ENCODE assay signal across 3 cellular contexts in the genomic region with DNA sequence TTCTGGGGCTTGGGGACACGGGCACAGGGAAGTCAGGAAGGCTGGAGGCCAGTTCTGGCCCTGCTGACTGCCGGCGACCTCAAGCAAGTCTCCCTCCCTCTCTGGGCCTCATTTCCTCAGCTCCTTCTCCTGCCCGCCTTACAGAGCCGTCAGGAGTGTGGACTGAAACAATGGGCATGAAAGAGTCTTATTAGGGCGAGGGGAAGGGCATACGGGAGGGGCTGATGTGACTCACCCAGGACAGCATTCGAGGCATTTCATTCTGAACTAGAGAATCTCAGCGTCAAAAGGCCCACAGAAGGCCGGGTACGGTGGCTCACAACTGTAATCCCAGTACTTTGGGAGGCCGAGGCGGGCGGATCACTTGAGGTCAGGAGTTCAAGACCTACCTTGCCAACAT. TPM values are rescaled to one million over a fixed set of nuclear protein-coding genes. Genes with fewer than 3 reads are reported as not detected.
"Had no signal": no experiment of that assay in that cellular context is flagged by ENCODE, and none has a peak within 500 bp of the region (broad histone marks: within the 10 kb centered on the region; RNA-seq: fewer than 3 reads in every experiment).

No MANE protein-coding gene starts in this region.

RNA-seq across cellular contexts. Expression of gene GSTT2B, which starts 20.8 kb away (rescaled TPM):
- total RNA-seq: K562 had no signal
- polyA plus RNA-seq: IgD-negative memory B cell, K562 had no signal

RNA-seq across cellular contexts. Expression of gene GSTT2, which starts 39.8 kb away (rescaled TPM):
- total RNA-seq: K562, Right ventricle myocardium inferior had no signal
- polyA plus RNA-seq: IgD-negative memory B cell, K562 had no signal
